Comparison of ENCODE assay signal across 1 cellular context in the genomic region with DNA sequence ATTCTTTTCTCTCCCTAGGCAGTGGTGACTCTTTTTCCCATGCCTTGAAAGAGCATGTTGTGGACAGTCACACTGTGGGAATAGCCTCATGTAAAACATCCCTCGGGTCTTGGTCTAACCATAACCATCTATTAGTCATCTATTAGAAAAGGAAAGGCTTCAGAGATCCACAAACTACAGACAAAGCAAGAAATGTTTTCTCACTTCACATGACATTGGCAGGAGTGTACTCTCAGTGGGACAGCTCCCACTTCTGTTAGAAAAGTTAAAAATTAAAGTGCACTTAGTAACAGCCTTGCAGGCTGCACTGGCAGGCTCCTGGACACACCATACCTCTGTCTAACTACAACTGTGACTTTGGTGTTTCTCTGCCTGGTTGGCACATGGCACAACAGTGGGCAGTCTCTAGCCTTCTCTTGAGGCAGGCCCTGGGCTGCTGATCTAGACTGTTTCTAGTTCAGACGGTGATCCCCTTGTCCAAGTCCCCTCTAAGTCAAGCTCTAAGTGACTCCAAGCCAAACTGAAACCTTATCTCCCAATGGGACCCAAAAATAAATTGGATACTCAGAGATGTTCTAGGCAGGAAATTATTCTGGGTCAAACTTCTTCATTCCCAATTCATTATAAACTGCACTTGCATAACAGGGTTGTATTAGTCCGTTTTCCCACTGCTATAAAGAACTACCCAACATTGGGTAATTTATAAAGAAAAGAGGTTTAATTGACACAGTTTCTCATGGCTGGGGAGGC.
TF ChIP-seq lines count a peak whose summit lies in the region.

No MANE protein-coding gene starts in this region.

TF ChIP-seq in HepG2, 621 proteins besides CTCF, POLR2A, EP300 and RAD21 (continued from another document):
- TF ChIP-seq MAZ (IDR thresholded peaks at IDR 0.05; ENCODE audit: borderline replicate concordance, low read depth, low read length) (no peak), MAZ (CRISPR knock-in tag; IDR thresholded peaks at IDR 0.05; ENCODE audit: low read depth) (no peak), TBL1XR1 (IDR thresholded peaks at IDR 0.05; ENCODE audit: borderline replicate concordance, low read length, partially characterized antibody) (no peak), SIX4 (CRISPR knock-in tag; IDR thresholded peaks at IDR 0.05) (no peak), ZNF274 (CRISPR knock-in tag; IDR thresholded peaks at IDR 0.05) (no peak), RFXAP (CRISPR knock-in tag; IDR thresholded peaks at IDR 0.05; ENCODE audit: borderline replicate concordance) (no peak), TARDBP (CRISPR knock-in tag; IDR thresholded peaks at IDR 0.05) (no peak), MAFK (conservative IDR thresholded peaks at IDR 0.05 in 1 of 2, IDR thresholded peaks at IDR 0.05 in 1 of 2; ENCODE audit: low read length in 2 of 2) (no peak), SMAD3 (CRISPR knock-in tag; IDR thresholded peaks at IDR 0.05) (no peak), EHMT2 (IDR thresholded peaks at IDR 0.05; ENCODE audit: borderline replicate concordance, low read depth, low read length) (no peak), ZNF263 (CRISPR knock-in tag; IDR thresholded peaks at IDR 0.05) (no peak)
- TF ChIP-seq, protein P1, sequence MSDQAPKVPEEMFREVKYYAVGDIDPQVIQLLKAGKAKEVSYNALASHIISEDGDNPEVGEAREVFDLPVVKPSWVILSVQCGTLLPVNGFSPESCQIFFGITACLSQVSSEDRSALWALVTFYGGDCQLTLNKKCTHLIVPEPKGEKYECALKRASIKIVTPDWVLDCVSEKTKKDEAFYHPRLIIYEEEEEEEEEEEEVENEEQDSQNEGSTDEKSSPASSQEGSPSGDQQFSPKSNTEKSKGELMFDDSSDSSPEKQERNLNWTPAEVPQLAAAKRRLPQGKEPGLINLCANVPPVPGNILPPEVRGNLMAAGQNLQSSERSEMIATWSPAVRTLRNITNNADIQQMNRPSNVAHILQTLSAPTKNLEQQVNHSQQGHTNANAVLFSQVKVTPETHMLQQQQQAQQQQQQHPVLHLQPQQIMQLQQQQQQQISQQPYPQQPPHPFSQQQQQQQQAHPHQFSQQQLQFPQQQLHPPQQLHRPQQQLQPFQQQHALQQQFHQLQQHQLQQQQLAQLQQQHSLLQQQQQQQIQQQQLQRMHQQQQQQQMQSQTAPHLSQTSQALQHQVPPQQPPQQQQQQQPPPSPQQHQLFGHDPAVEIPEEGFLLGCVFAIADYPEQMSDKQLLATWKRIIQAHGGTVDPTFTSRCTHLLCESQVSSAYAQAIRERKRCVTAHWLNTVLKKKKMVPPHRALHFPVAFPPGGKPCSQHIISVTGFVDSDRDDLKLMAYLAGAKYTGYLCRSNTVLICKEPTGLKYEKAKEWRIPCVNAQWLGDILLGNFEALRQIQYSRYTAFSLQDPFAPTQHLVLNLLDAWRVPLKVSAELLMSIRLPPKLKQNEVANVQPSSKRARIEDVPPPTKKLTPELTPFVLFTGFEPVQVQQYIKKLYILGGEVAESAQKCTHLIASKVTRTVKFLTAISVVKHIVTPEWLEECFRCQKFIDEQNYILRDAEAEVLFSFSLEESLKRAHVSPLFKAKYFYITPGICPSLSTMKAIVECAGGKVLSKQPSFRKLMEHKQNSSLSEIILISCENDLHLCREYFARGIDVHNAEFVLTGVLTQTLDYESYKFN (CRISPR knock-in tag; conservative IDR thresholded peaks at IDR 0.05): no peak
- TF ChIP-seq, protein P2, sequence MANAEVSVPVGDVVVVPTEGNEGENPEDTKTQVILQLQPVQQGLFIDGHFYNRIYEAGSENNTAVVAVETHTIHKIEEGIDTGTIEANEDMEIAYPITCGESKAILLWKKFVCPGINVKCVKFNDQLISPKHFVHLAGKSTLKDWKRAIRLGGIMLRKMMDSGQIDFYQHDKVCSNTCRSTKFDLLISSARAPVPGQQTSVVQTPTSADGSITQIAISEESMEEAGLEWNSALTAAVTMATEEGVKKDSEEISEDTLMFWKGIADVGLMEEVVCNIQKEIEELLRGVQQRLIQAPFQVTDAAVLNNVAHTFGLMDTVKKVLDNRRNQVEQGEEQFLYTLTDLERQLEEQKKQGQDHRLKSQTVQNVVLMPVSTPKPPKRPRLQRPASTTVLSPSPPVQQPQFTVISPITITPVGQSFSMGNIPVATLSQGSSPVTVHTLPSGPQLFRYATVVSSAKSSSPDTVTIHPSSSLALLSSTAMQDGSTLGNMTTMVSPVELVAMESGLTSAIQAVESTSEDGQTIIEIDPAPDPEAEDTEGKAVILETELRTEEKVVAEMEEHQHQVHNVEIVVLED (CRISPR knock-in tag; IDR thresholded peaks at IDR 0.05; ENCODE audit: borderline replicate concordance): no peak
